In genomic region chr6:25415701-25416100, GRCh38 we compare ENCODE assay signal across 20 cellular contexts.
"Had no signal": no experiment of that assay in that cellular context is flagged by ENCODE, and none has a peak within 500 bp of the region (broad histone marks: within the 10 kb centered on the region; RNA-seq: fewer than 3 reads in every experiment).

No MANE protein-coding gene starts in this region.

- H3K36me3 ChIP-seq: left lung, prostate gland, sigmoid colon, vagina had no signal

- H3K4me3 ChIP-seq: dorsolateral prefrontal cortex, left lung, prostate gland, sigmoid colon, vagina had no signal

- H3K4me3 Mint-ChIP-seq: nephron progenitor cell; stimulated activated effector memory CD8-positive, alpha-beta T cell treated with anti-CD3 and anti-CD28 coated beads, Interleukin-12 subunit alpha, Interleukin-12 subunit beta, amount 100 ng/mL, for 72 hours; stimulated activated naive CD8-positive, alpha-beta T cell treated with anti-CD3 and anti-CD28 coated beads, Interleukin-15, Interleukin-2, amounts not matched to agents 100 ng/mL and 50 ng/mL, for 24 hours had no signal

- H3K36me3 Mint-ChIP-seq: stimulated activated effector memory CD8-positive, alpha-beta T cell treated with anti-CD3 and anti-CD28 coated beads, Interleukin-12 subunit alpha, Interleukin-12 subunit beta, amount 100 ng/mL, for 72 hours had no signal

- H3K9me3 Mint-ChIP-seq: stimulated activated effector memory CD8-positive, alpha-beta T cell treated with anti-CD3 and anti-CD28 coated beads, Interleukin-12 subunit alpha, Interleukin-12 subunit beta, amount 100 ng/mL, for 72 hours had no signal

- H3K27ac ChIP-seq: left lung, sigmoid colon, vagina had no signal

- H3K4me1 Mint-ChIP-seq: stimulated activated effector memory CD8-positive, alpha-beta T cell treated with anti-CD3 and anti-CD28 coated beads, Interleukin-12 subunit alpha, Interleukin-12 subunit beta, amount 100 ng/mL, for 72 hours had no signal

- H3K9me3 ChIP-seq: left lung, prostate gland, sigmoid colon, vagina had no signal

- DNase-seq: cortex of kidney; dorsolateral prefrontal cortex; effector CD4-positive, alpha-beta T cell; head of caudate nucleus; left cardiac atrium; left lung; mesendoderm; midbrain; naive thymus-derived CD4-positive, alpha-beta T cell; nephron progenitor cell; nucleus accumbens; right cardiac atrium; sigmoid colon; stimulated activated CD4-positive, alpha-beta T cell treated with anti-CD3 and anti-CD28 coated beads, Interleukin-2, amount 100 ng/mL, for 24 hours; stimulated activated CD4-positive, alpha-beta T cell treated with anti-CD3 and anti-CD28 coated beads, Interleukin-4, amount 100 ng/mL, for 24 hours; trophoblast cell had no signal

- H3K27me3 ChIP-seq: dorsolateral prefrontal cortex, left lung, sigmoid colon, vagina had no signal

- H3K27me3 Mint-ChIP-seq: stimulated activated naive CD8-positive, alpha-beta T cell treated with anti-CD3 and anti-CD28 coated beads, Interleukin-15, Interleukin-2, amounts not matched to agents 100 ng/mL and 50 ng/mL, for 24 hours had no signal

- H3K27ac Mint-ChIP-seq: nephron progenitor cell; stimulated activated effector memory CD8-positive, alpha-beta T cell treated with anti-CD3 and anti-CD28 coated beads, Interleukin-12 subunit alpha, Interleukin-12 subunit beta, amount 100 ng/mL, for 72 hours; stimulated activated naive CD8-positive, alpha-beta T cell treated with anti-CD3 and anti-CD28 coated beads, Interleukin-15, Interleukin-2, amounts not matched to agents 100 ng/mL and 50 ng/mL, for 24 hours had no signal
